1 cellular context compared by ENCODE assay signal in genomic region chr6:89297695-89298351, GRCh38.
TF ChIP-seq lines count a peak whose summit lies in the region.

No MANE protein-coding gene starts in this region.

TF ChIP-seq in GM12878, 131 proteins besides CTCF, POLR2A, EP300 and RAD21 (continued from another document and continues in another):
- TF ChIP-seq YY1 (IDR thresholded peaks at IDR 0.05; ENCODE audit: low read depth, low read length) (peak; percentile 61; the same call in 1 of the 2 replicates), SUPT20H (IDR thresholded peaks at IDR 0.05; ENCODE audit: borderline replicate concordance, control insufficient read depth, low read depth, low read length) (no peak), GATAD2B (conservative IDR thresholded peaks at IDR 0.05; ENCODE audit: low read depth) (peak; percentile 64; the same call in 1 of the 2 replicates), USF1 (IDR thresholded peaks at IDR 0.05; ENCODE audit: borderline replicate concordance, extremely low read length, insufficient read depth, low read depth, low read length) (no peak), ZZZ3 (IDR thresholded peaks at IDR 0.05; ENCODE audit: control insufficient read depth, insufficient read length, low read depth) (no peak), SUZ12 (IDR thresholded peaks at IDR 0.05; ENCODE audit: unreplicated experiment) (no peak), GABPA (IDR thresholded peaks at IDR 0.05; ENCODE audit: low read depth) (peak; percentile 57; the same call in 1 of the 2 replicates), PAX8 (IDR thresholded peaks at IDR 0.05) (no peak), PRDM15 (CRISPR knock-in tag; IDR thresholded peaks at IDR 0.05) (no peak), ZBED1 (IDR thresholded peaks at IDR 0.05; ENCODE audit: borderline replicate concordance) (peak; percentile 89; the same call in 1 of the 2 replicates), WRNIP1 (IDR thresholded peaks at IDR 0.05; ENCODE audit: borderline replicate concordance, low read depth, low read length) (no peak), ZNF592 (IDR thresholded peaks at IDR 0.05) (no peak), ASH2L (IDR thresholded peaks at IDR 0.05; ENCODE audit: borderline replicate concordance, low read depth) (no peak), CBX3 (IDR thresholded peaks at IDR 0.05; ENCODE audit: borderline replicate concordance, low read depth) (no peak), ZNF622 (IDR thresholded peaks at IDR 0.05) (no peak), PAX5 (IDR thresholded peaks at IDR 0.05; ENCODE audit: borderline replicate concordance, low read depth, low read length) (peak; percentile 87), TARDBP (IDR thresholded peaks at IDR 0.05; ENCODE audit: borderline replicate concordance) (no peak), MYC (IDR thresholded peaks at IDR 0.05; ENCODE audit: insufficient read depth, insufficient read length, insufficient replicate concordance, low read length, severe bottlenecking) (no peak), ZBTB11 (CRISPR knock-in tag; IDR thresholded peaks at IDR 0.05) (no peak), NRF1 (conservative IDR thresholded peaks at IDR 0.05; ENCODE audit: low read depth, low read length) (no peak), ZBTB40 (IDR thresholded peaks at IDR 0.05; ENCODE audit: borderline replicate concordance) (no peak; the same call in 1 of the 2 replicates), ZBTB33 (IDR thresholded peaks at IDR 0.05) (no peak), ZNF207 (IDR thresholded peaks at IDR 0.05; ENCODE audit: borderline replicate concordance) (no peak), NFYA (IDR thresholded peaks at IDR 0.05; ENCODE audit: borderline replicate concordance, low read depth, low read length) (no peak), POLR2AphosphoS5 (IDR thresholded peaks at IDR 0.05; ENCODE audit: low read length) (no peak), CUX1 (IDR thresholded peaks at IDR 0.05; ENCODE audit: insufficient replicate concordance, low read depth, low read length) (no peak), TCF7 (IDR thresholded peaks at IDR 0.05; ENCODE audit: borderline replicate concordance) (peak; percentile 63; the same call in 1 of the 2 replicates), ELK1 (IDR thresholded peaks at IDR 0.05; ENCODE audit: low read depth, low read length) (no peak)
